19 cellular contexts compared by ENCODE assay signal in genomic region chr7:1706381-1706720, GRCh38. TPM values are rescaled to one million over a fixed set of nuclear protein-coding genes. Genes with fewer than 3 reads are reported as not detected.
A peak's percentile ranks its signal among the peaks of the same experiment; 100 is the strongest.
DNase-seq lines count a peak whose midpoint lies in the region; ATAC-seq and TF ChIP-seq lines count a peak whose summit lies in the region.
"Had no signal": no experiment of that assay in that cellular context is flagged by ENCODE, and none has a peak within 500 bp of the region (broad histone marks: within the 10 kb centered on the region; RNA-seq: fewer than 3 reads in every experiment).

No MANE protein-coding gene starts in this region.

- peaks cover 16% of the 10 kb centered on the region for H3F3A ChIP-seq in neural progenitor cell (ENCODE audit: low read depth)

- peaks cover 12% of the 10 kb centered on the region for H3K9me3 Mint-ChIP-seq in activated CD8-positive, alpha-beta memory T cell treated with anti-CD3 and anti-CD28 coated beads, Interleukin-2, amount 10 ng/mL, durations not matched to agents 7 days and 5 days (ENCODE audit: low read depth)
- H3K9me3 Mint-ChIP-seq in neural progenitor cell: peaks cover 27% of the 10 kb centered on the region
- peaks cover 8% of the 10 kb centered on the region for H3K9me3 Mint-ChIP-seq in activated CD4-positive, alpha-beta T cell treated with anti-CD3 and anti-CD28 coated beads for 36 hours (ENCODE audit: low read depth)
- H3K9me3 Mint-ChIP-seq: CD4-positive, alpha-beta T cell had no signal

- H3K4me1 Mint-ChIP-seq in activated CD8-positive, alpha-beta memory T cell treated with anti-CD3 and anti-CD28 coated beads, Interleukin-2, amount 10 ng/mL, durations not matched to agents 7 days and 5 days: no peaks in the 10 kb centered on the region
- H3K4me1 Mint-ChIP-seq in neural progenitor cell: peaks cover 9% of the 10 kb centered on the region
- no peaks in the 10 kb centered on the region for H3K4me1 Mint-ChIP-seq in activated CD4-positive, alpha-beta T cell treated with anti-CD3 and anti-CD28 coated beads for 36 hours

- peaks cover 21% of the 10 kb centered on the region for H4K20me1 ChIP-seq in neural progenitor cell (ENCODE audit: low read depth)

- POLR2A ChIA-PET in activated CD4-positive, alpha-beta T cell treated with anti-CD3 and anti-CD28 coated beads for 36 hours (lab: Charles Lee): no interaction called here

- no peak overlapping the region for H3K27ac Mint-ChIP-seq in activated CD8-positive, alpha-beta memory T cell treated with anti-CD3 and anti-CD28 coated beads, Interleukin-2, amount 10 ng/mL, durations not matched to agents 7 days and 5 days
- H3K27ac Mint-ChIP-seq in neural progenitor cell: peak overlapping the region; percentile 29
- no peak overlapping the region for H3K27ac Mint-ChIP-seq in activated CD4-positive, alpha-beta T cell treated with anti-CD3 and anti-CD28 coated beads for 36 hours
- H3K27ac Mint-ChIP-seq: CD4-positive, alpha-beta T cell; GM23338 had no signal

- TF ChIP-seq CTCF in WERI-Rb-1 (IDR thresholded peaks at IDR 0.05; ENCODE audit: low read depth, low read length): no peak
- no peak for TF ChIP-seq CTCF in neural progenitor cell (IDR thresholded peaks at IDR 0.05)

- H3K9me3 ChIP-seq in WERI-Rb-1 (ENCODE audit: severe bottlenecking): peaks cover 14% of the 10 kb centered on the region
- H3K9me3 ChIP-seq in neural progenitor cell (ENCODE audit: low read depth): peaks cover 6% of the 10 kb centered on the region

- H2AFZ ChIP-seq in neural progenitor cell (replicated peaks): no peak overlapping the region
- H2AFZ ChIP-seq: GM23338 had no signal

- no peak overlapping the region for H3K4me2 ChIP-seq in neural progenitor cell
- H3K4me2 ChIP-seq: GM23338 had no signal

- peaks cover 43% of the 10 kb centered on the region for H3K36me3 ChIP-seq in WERI-Rb-1
- H3K36me3 ChIP-seq in neural progenitor cell: no peaks in the 10 kb centered on the region
- H3K36me3 ChIP-seq: Peyer's patch had no signal

- no peak for ATAC-seq in activated CD8-positive, alpha-beta memory T cell treated with anti-CD3 and anti-CD28 coated beads, Interleukin-2, amount 10 ng/mL, durations not matched to agents 7 days and 5 days
- no peak for ATAC-seq in activated CD4-positive, alpha-beta T cell treated with anti-CD3 and anti-CD28 coated beads for 36 hours
- ATAC-seq: GM23338, HCT116 had no signal

- H3K27me3 ChIP-seq in WERI-Rb-1 (ENCODE audit: insufficient read depth, low read depth, severe bottlenecking) (no peaks in the 10 kb centered on the region), neural progenitor cell (peaks cover 8% of the 10 kb centered on the region)
- H3K27me3 ChIP-seq: Peyer's patch had no signal

- no peak overlapping the region for H3K4me3 ChIP-seq in WERI-Rb-1 (ENCODE audit: low read depth, low read length)
- no peak overlapping the region for H3K4me3 ChIP-seq in neural progenitor cell
- H3K4me3 ChIP-seq: GM23338, Peyer's patch had no signal

- CTCF ChIA-PET in activated CD8-positive, alpha-beta memory T cell treated with anti-CD3 and anti-CD28 coated beads, Interleukin-2, amount 10 ng/mL, durations not matched to agents 7 days and 5 days (lab: Charles Lee): no interaction called here
- CTCF ChIA-PET in activated CD4-positive, alpha-beta T cell treated with anti-CD3 and anti-CD28 coated beads for 36 hours (lab: Charles Lee): no interaction called here

- H3K9ac ChIP-seq in neural progenitor cell: no peak overlapping the region

- intact Hi-C loops in activated CD4-positive, alpha-beta T cell treated with anti-CD3 and anti-CD28 coated beads for 36 hours (cut with DNase I, micrococcal nuclease): loop anchor here in 1 of 2 experiments (5.0 kb wide), 1 partner anchor 129 kb away; no protein-coding TSS in a partner anchor

- H3K27me3 Mint-ChIP-seq in activated CD8-positive, alpha-beta memory T cell treated with anti-CD3 and anti-CD28 coated beads, Interleukin-2, amount 10 ng/mL, durations not matched to agents 7 days and 5 days: no peaks in the 10 kb centered on the region
- no peaks in the 10 kb centered on the region for H3K27me3 Mint-ChIP-seq in neural progenitor cell (ENCODE audit: insufficient read depth, low read depth)
- no peaks in the 10 kb centered on the region for H3K27me3 Mint-ChIP-seq in activated CD4-positive, alpha-beta T cell treated with anti-CD3 and anti-CD28 coated beads for 36 hours
- H3K27me3 Mint-ChIP-seq: CD4-positive, alpha-beta T cell had no signal

- no peak overlapping the region for H3K4me3 Mint-ChIP-seq in activated CD8-positive, alpha-beta memory T cell treated with anti-CD3 and anti-CD28 coated beads, Interleukin-2, amount 10 ng/mL, durations not matched to agents 7 days and 5 days
- H3K4me3 Mint-ChIP-seq in neural progenitor cell: no peak overlapping the region
- H3K4me3 Mint-ChIP-seq in activated CD4-positive, alpha-beta T cell treated with anti-CD3 and anti-CD28 coated beads for 36 hours: no peak overlapping the region
- H3K4me3 Mint-ChIP-seq: CD4-positive, alpha-beta T cell; GM23338 had no signal

- peak; percentile 30 for DNase-seq in activated CD8-positive, alpha-beta memory T cell treated with anti-CD3 and anti-CD28 coated beads, Interleukin-2, amount 10 ng/mL, durations not matched to agents 7 days and 5 days
- no peak for DNase-seq in activated CD8-positive, alpha-beta memory T cell treated with anti-CD3 and anti-CD28 coated beads for 24 hours
- DNase-seq in WERI-Rb-1 (peak; percentile 3), neural progenitor cell (ENCODE audit: low spot score) (no peak), ureter (ENCODE audit: low spot score) (peak; percentile 29), islet precursor cell (no peak)
- no peak for DNase-seq in activated CD4-positive, alpha-beta T cell treated with anti-CD3 and anti-CD28 coated beads for 36 hours
- DNase-seq: GF-D8, NCI-H1092 treated with DMSO at 0.1 percent for 48 hours, NCI-H146, NCI-H2081, NCI-H2171 treated with DMSO at 0.1 percent for 48 hours, NCI-H446, NCI-H69 had no signal

- H3K79me2 ChIP-seq in neural progenitor cell (ENCODE audit: low read depth): no peaks in the 10 kb centered on the region

- H3K36me3 Mint-ChIP-seq in activated CD8-positive, alpha-beta memory T cell treated with anti-CD3 and anti-CD28 coated beads, Interleukin-2, amount 10 ng/mL, durations not matched to agents 7 days and 5 days: peaks cover 2% of the 10 kb centered on the region
- peaks cover 25% of the 10 kb centered on the region for H3K36me3 Mint-ChIP-seq in neural progenitor cell
- H3K36me3 Mint-ChIP-seq in activated CD4-positive, alpha-beta T cell treated with anti-CD3 and anti-CD28 coated beads for 36 hours (ENCODE audit: low read depth): no peaks in the 10 kb centered on the region

- H3K27ac ChIP-seq in WERI-Rb-1 (no peak overlapping the region), neural progenitor cell (no peak overlapping the region)
- H3K27ac ChIP-seq: Peyer's patch had no signal

- peaks cover 5% of the 10 kb centered on the region for H3K4me1 ChIP-seq in neural progenitor cell
- H3K4me1 ChIP-seq: Peyer's patch had no signal

RNA-seq across cellular contexts. Expression of gene ELFN1, which starts 36.3 kb away (rescaled TPM):
- total RNA-seq in activated CD8-positive, alpha-beta memory T cell treated with anti-CD3 and anti-CD28 coated beads, Interleukin-2, amount 10 ng/mL, durations not matched to agents 7 days and 5 days: not detected
- total RNA-seq in neural progenitor cell (ENCODE audit: low replicate concordance) (2.2 and 13.6 TPM in 2 replicates), ureter (1.7 TPM)
- total RNA-seq in activated CD4-positive, alpha-beta T cell treated with anti-CD3 and anti-CD28 coated beads for 36 hours: under 1 TPM; 0.05 to 0.09 TPM
- total RNA-seq: CD4-positive, alpha-beta T cell; LHCN-M2 had no signal

Comparison
In these comparisons a context has a peak if more than half of its experiments do, and no peak if none do; other contexts are left out.
1. DNase-seq: peak in activated CD8-positive, alpha-beta memory T cell treated with anti-CD3 and anti-CD28 coated beads, Interleukin-2, amount 10 ng/mL, durations not matched to agents 7 days and 5 days (single experiment), WERI-Rb-1 (single experiment) and ureter (single experiment); none in activated CD8-positive, alpha-beta memory T cell treated with anti-CD3 and anti-CD28 coated beads for 24 hours (single experiment), neural progenitor cell (single experiment), activated CD4-positive, alpha-beta T cell treated with anti-CD3 and anti-CD28 coated beads for 36 hours (single experiment) and islet precursor cell (single experiment).